8 cellular contexts compared by ENCODE assay signal in the genomic region with DNA sequence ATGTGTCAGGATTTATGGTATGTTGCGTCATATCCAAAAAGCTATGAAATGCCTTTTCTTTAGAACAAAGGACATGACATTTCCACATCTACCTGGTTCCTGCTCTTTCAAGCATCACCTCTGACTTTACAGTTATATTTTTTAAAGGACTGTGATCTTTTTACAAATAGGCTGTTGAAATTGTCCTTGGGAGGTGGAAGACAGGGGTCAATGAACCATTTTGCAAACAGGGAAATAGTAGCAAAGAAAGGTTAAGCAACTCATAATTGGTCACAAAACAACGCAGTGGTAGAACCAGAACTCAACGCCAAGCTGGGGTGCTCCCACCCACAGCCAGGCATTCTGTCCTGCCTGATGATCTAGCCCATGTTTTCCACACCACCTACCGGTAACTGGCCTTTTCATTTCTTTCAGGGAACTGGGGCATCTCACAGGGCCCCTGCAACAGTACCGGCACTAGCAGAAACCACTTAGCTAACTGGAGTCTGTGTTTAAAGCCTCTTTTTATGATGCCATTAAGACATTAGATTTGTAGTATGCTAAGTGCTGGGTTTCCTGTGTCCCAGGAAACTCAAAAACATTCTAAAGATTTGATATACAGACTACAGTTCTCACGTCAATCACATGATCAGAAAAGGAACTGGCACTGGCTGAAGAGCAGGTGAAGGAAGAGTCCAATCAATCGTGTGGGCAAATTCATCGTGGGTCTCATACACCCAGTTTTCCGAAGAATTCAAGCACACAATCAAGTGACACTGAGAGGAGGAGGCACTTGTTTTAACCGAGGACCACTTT. TPM values are rescaled to one million over a fixed set of nuclear protein-coding genes. Genes with fewer than 3 reads are reported as not detected.
DNase-seq lines count a peak whose midpoint lies in the region; ATAC-seq and TF ChIP-seq lines count a peak whose summit lies in the region.

No MANE protein-coding gene starts in this region.

- CTCF ChIA-PET in activated B cell treated with CpG ODN at 0.5 μM for 24 hours (lab: Charles Lee) = interaction anchor here (0.6 to 8.8 kb wide), 14 partner anchors 150 to 483 kb away, joined by 3 to 88 read pairs (median 4); no protein-coding TSS in a partner anchor

- no peaks in the 10 kb centered on the region for H4K20me1 ChIP-seq in Karpas-422 (ENCODE audit: insufficient read depth, low read depth, low read length)

- H2AFZ ChIP-seq in ACC112 (ENCODE audit: low read length, unreplicated experiment) (no peak overlapping the region), Karpas-422 (ENCODE audit: low read length) (no peak overlapping the region)

- peak overlapping the region; percentile 89 for H3K27ac ChIP-seq in ACC112 (ENCODE audit: low read depth, low read length)
- H3K27ac ChIP-seq in HL-60 (replicated peaks) = peak overlapping the region; percentile 62
- H3K27ac ChIP-seq in Karpas-422 (ENCODE audit: low read length) = no peak overlapping the region

- peaks cover 69% of the 10 kb centered on the region for H3K36me3 Mint-ChIP-seq in activated B cell treated with CpG ODN at 0.5 μM for 24 hours (ENCODE audit: low read depth)

- H3K4me3 ChIP-seq in ACC112 (ENCODE audit: low read depth, low read length) = peak overlapping the region; percentile 59
- peak overlapping the region; percentile 39 for H3K4me3 ChIP-seq in HL-60 (replicated peaks; ENCODE audit: insufficient read depth, low read length)
- no peak overlapping the region for H3K4me3 ChIP-seq in Karpas-422 (ENCODE audit: low read length)

- POLR2A ChIA-PET in activated B cell treated with CpG ODN at 0.5 μM for 24 hours (lab: Charles Lee) = interaction anchor here (0.6 to 2.2 kb wide), 6 partner anchors 14 to 360 kb away, joined by 3 to 39 read pairs (median 6); a partner anchor contains a TSS

- peak overlapping the region; percentile 88 for H3K27ac Mint-ChIP-seq in activated B cell treated with CpG ODN at 0.5 μM for 24 hours

- no peaks in the 10 kb centered on the region for H3K9me3 Mint-ChIP-seq in activated B cell treated with CpG ODN at 0.5 μM for 24 hours

- H3K4me2 ChIP-seq in Karpas-422 (ENCODE audit: low read depth, low read length, poor library complexity, severe bottlenecking) = no peak overlapping the region

- H3K4me3 Mint-ChIP-seq in activated B cell treated with CpG ODN at 0.5 μM for 24 hours = peak overlapping the region; percentile 76

- intact Hi-C loops in activated B cell treated with CpG ODN at 0.5 μM for 24 hours (cut with micrococcal nuclease) = loop anchor here (1.0 to 10.0 kb wide), 6 partner anchors 15 to 620 kb away; no protein-coding TSS in a partner anchor

- TF ChIP-seq CTCF in HL-60 (IDR thresholded peaks at IDR 0.05; ENCODE audit: insufficient read depth, low read length) = no peak
- TF ChIP-seq CTCF in activated B cell treated with CpG ODN at 0.5 μM for 24 hours (IDR thresholded peaks at IDR 0.05) = no peak

- peaks cover 82% of the 10 kb centered on the region for H3K79me2 ChIP-seq in ACC112 (ENCODE audit: control insufficient read depth, insufficient read depth, low read length, unreplicated experiment)
- H3K79me2 ChIP-seq in Karpas-422 (ENCODE audit: low read length) = no peaks in the 10 kb centered on the region

- H3K9me2 ChIP-seq in Karpas-422 (replicated peaks; ENCODE audit: insufficient read depth, low read length) = no peaks in the 10 kb centered on the region

- H3K27me3 ChIP-seq in ACC112 (ENCODE audit: insufficient read depth, low read length) (no peaks in the 10 kb centered on the region), HL-60 (ENCODE audit: insufficient read depth, poor library complexity, severe bottlenecking) (no peaks in the 10 kb centered on the region), Karpas-422 (ENCODE audit: low read length) (no peaks in the 10 kb centered on the region)

- peaks cover 48% of the 10 kb centered on the region for H3K36me3 ChIP-seq in ACC112 (ENCODE audit: insufficient read depth, low read length)
- H3K36me3 ChIP-seq in Karpas-422 (ENCODE audit: insufficient read depth, low read length) = no peaks in the 10 kb centered on the region

- peaks cover 35% of the 10 kb centered on the region for H3K4me1 ChIP-seq in ACC112 (ENCODE audit: control insufficient read depth, insufficient read depth, low read length, unreplicated experiment)
- H3K4me1 ChIP-seq in Karpas-422 (ENCODE audit: low read length) = no peaks in the 10 kb centered on the region

- peaks cover 68% of the 10 kb centered on the region for H3K4me1 Mint-ChIP-seq in activated B cell treated with CpG ODN at 0.5 μM for 24 hours

- peak; percentile 63 to 85 for DNase-seq in HL-60 (ENCODE audit: low read depth in 1 of 2, low spot score in 1 of 2)
- no peak for DNase-seq in activated B cell treated with CpG ODN at 0.5 μM for 24 hours
- peak; percentile 66 for DNase-seq in fibroblast of the conjunctiva (ENCODE audit: low read depth)
- DNase-seq in renal cortical epithelial cell (ENCODE audit: low read depth) = peak; percentile 76
- no peak for DNase-seq in cerebellum (ENCODE audit: low spot score)
- DNase-seq in Karpas-422 = no peak

- ATAC-seq in activated B cell treated with CpG ODN at 0.5 μM for 24 hours (ENCODE audit: low read depth) (peak; percentile 22), HG02571 (IDR thresholded peaks at IDR 0.05; ENCODE audit: unreplicated experiment) (no peak)

- no peak overlapping the region for H3K9ac ChIP-seq in Karpas-422 (ENCODE audit: low read length)

- H3K27me3 Mint-ChIP-seq in activated B cell treated with CpG ODN at 0.5 μM for 24 hours = no peaks in the 10 kb centered on the region

- H3K9me3 ChIP-seq in Karpas-422 (ENCODE audit: low read length) = no peaks in the 10 kb centered on the region

RNA-seq across cellular contexts. Expression of a gene that starts 13.9 kb away (rescaled TPM):
- 70.0 and 80.3 TPM in 2 replicates for total RNA-seq in activated B cell treated with CpG ODN at 0.5 μM for 24 hours
- total RNA-seq in renal cortical epithelial cell = 49.4 and 55.0 TPM in 2 replicates
- total RNA-seq in cerebellum = 11.7 TPM
- total RNA-seq in Karpas-422 (2014; rRNA removed; shearing (Covaris generic); ENCODE audit: low replicate concordance) = 1.5 and 2.2 TPM in 2 replicates

Comparison
In these comparisons a context has a peak if more than half of its experiments do, and no peak if none do; other contexts are left out.
1. DNase-seq: peak in HL-60 (2 of 2), fibroblast of the conjunctiva (single experiment) and renal cortical epithelial cell (single experiment); none in activated B cell treated with CpG ODN at 0.5 μM for 24 hours (single experiment), cerebellum (single experiment) and Karpas-422 (single experiment).